Comparison of ENCODE assay signal across 28 cellular contexts in genomic region chr17:50609376-50610074, GRCh38. TPM values are rescaled to one million over a fixed set of nuclear protein-coding genes. Genes with fewer than 3 reads are reported as not detected.
DNase-seq lines count a peak whose midpoint lies in the region; ATAC-seq, FAIRE-seq and TF ChIP-seq lines count a peak whose summit lies in the region.
"Had no signal": no experiment of that assay in that cellular context is flagged by ENCODE, and none has a peak within 500 bp of the region (broad histone marks: within the 10 kb centered on the region; RNA-seq: fewer than 3 reads in every experiment).

No MANE protein-coding gene starts in this region.

- H2AK5ac ChIP-seq in H1 (ENCODE audit: low read depth, low read length): no peak overlapping the region

- no peak overlapping the region for H2AFZ ChIP-seq in H1 (ENCODE audit: low read length)

- TF ChIP-seq RAD21 in H1 (IDR thresholded peaks at IDR 0.05 in 1 of 2, conservative IDR thresholded peaks at IDR 0.05 in 1 of 2; ENCODE audit: low read depth in 2 of 2, low read length in 2 of 2): no peak

- no peak overlapping the region for H3K9ac ChIP-seq in H1 (replicated peaks in 1 of 4; ENCODE audit: extremely low read depth in 1 of 4, low read depth in 3 of 4, low read length in 3 of 4)

- H2BK120ac ChIP-seq in H1 (replicated peaks; ENCODE audit: low read depth, low read length): no peak overlapping the region

- no peaks in the 10 kb centered on the region for H3K23me2 ChIP-seq in H1 (ENCODE audit: low read depth, low read length)

- H3K27ac ChIP-seq in H1 (ENCODE audit: low read depth, low read length): no peak overlapping the region
- H3K27ac ChIP-seq: pancreas, skin epidermis, VCaP had no signal

- H3K4ac ChIP-seq in H1 (replicated peaks; ENCODE audit: insufficient read length, low read depth, low read length): no peak overlapping the region

- H3K27me3 ChIP-seq in H1 (replicated peaks in 1 of 4; ENCODE audit: control insufficient read depth in 3 of 4, extremely low read depth in 1 of 4, insufficient read depth in 3 of 4, low read length in 3 of 4): no peaks in the 10 kb centered on the region
- H3K27me3 ChIP-seq: pancreas had no signal

- in situ Hi-C loops in ACHN (cut with HindIII; ENCODE audit: low pct_ligation_motif_present, low pct_unique_long_range_greater_than_20kb, low sequenced_read_pairs): no loop called here

- H4K8ac ChIP-seq in H1 (ENCODE audit: extremely low read depth, insufficient read depth, low read length): no peak overlapping the region

- H4K5ac ChIP-seq in H1 (ENCODE audit: insufficient read length, low read depth, low read length): no peak overlapping the region

- H3K9me3 ChIP-seq in H1 (ENCODE audit: insufficient read depth in 2 of 2, low read depth in 1 of 2, low read length in 1 of 2): no peaks in the 10 kb centered on the region
- H3K9me3 ChIP-seq: Caco-2, pancreas had no signal

- H3K79me1 ChIP-seq in H1 (ENCODE audit: low read depth, low read length): no peaks in the 10 kb centered on the region

- FAIRE-seq in H1 (lab: Jason Lieb, UNC): no peak
- FAIRE-seq: bronchial epithelial cell, pancreas, RCC 7860 had no signal

- peak overlapping the region; percentile 13 for H4K91ac ChIP-seq in H1 (replicated peaks; ENCODE audit: insufficient read length, low read length)

- WGBS in H1 (ENCODE audit: extremely low coverage in 1 of 2, insufficient coverage in 1 of 2, insufficient read length in 1 of 2, insufficient replicate concordance in 2 of 2, low coverage in 1 of 2, low lambda C conversion rate in 2 of 2, missing lambda C conversion rate in 1 of 2), 2 experiments: 86% methylated on average over 25 of the region's 25 CpGs; no CpG with 5 or more reads in 1 of the 2 experiments

- H3K36me3 ChIP-seq in H1 (ENCODE audit: control insufficient read depth in 2 of 4, insufficient read depth in 4 of 4, low read length in 3 of 4): no peaks in the 10 kb centered on the region
- H3K36me3 ChIP-seq: pancreas had no signal

- no peak overlapping the region for H2BK20ac ChIP-seq in H1 (ENCODE audit: low read length)

- TF ChIP-seq EP300 in H1 (IDR thresholded peaks at IDR 0.05; ENCODE audit: borderline replicate concordance in 1 of 2, low read depth in 2 of 2, low read length in 2 of 2): no peak

- ATAC-seq in GM19397 (IDR thresholded peaks at IDR 0.05; ENCODE audit: unreplicated experiment): no peak
- ATAC-seq: pancreas; stimulated activated naive B cell treated with anti-CD40 and anti-IgM and Interleukin-4, amounts not matched to agents 10 μg/mL and 1 μg/mL and 100 μg/mL, for 72 hours had no signal

- POLR2A ChIA-PET in H1 (lab: Charles Lee; ENCODE audit: partially characterized antibody): no interaction called here

- CTCF ChIA-PET in H1 (lab: Charles Lee; ENCODE audit: partially characterized antibody): interaction anchor here (0.6 to 19.7 kb wide), 10 partner anchors 10 to 241 kb away, joined by 3 to 300 read pairs (median 4); partner anchors contain the start of gene ABCC3

- H3K79me2 ChIP-seq in H1 (ENCODE audit: control insufficient read depth in 1 of 2, insufficient read depth in 2 of 2, low read length in 2 of 2): no peaks in the 10 kb centered on the region

- no peak overlapping the region for H3K4me3 ChIP-seq in H1 (ENCODE audit: extremely low read depth in 1 of 4, insufficient read depth in 2 of 4, low read depth in 3 of 4, low read length in 4 of 4)
- H3K4me3 ChIP-seq: pancreas, skin epidermis had no signal

- no peak overlapping the region for H2BK5ac ChIP-seq in H1 (ENCODE audit: low read depth, low read length)

- 0 out of 2 replicates have a peak overlapping the region, but pooled peaks have one; percentile 8 for H2BK15ac ChIP-seq in H1 (ENCODE audit: low read length)

- no peak overlapping the region for H3K23ac ChIP-seq in H1 (ENCODE audit: insufficient read length)

- DNase-seq in NCI-H1092 treated with DMSO at 0.1 percent for 48 hours (lab: John Stamatoyannopoulos, UW) (peak; percentile 66), NCI-H2171 treated with DMSO at 0.1 percent for 48 hours (lab: John Stamatoyannopoulos, UW) (peak; percentile 73), H1 (ENCODE audit: low read depth in 1 of 2, low spot score in 2 of 2) (no peak), retina (peak; percentile 60), ACHN (no peak)
- no peak for DNase-seq in activated naive CD4-positive, alpha-beta T cell (lab: John Stamatoyannopoulos, UW)
- DNase-seq: activated CD4-positive, alpha-beta T cell treated with anti-CD3 and anti-CD28 coated beads for 48 hours; activated CD8-positive, alpha-beta memory T cell treated with anti-CD3 and anti-CD28 coated beads for 24 hours; activated effector memory CD4-positive, alpha-beta T cell treated with anti-CD3 and anti-CD28 coated beads, Interleukin-2, amount 50 U/mL, for 16 hours; activated naive CD8-positive, alpha-beta T cell treated with anti-CD3 and anti-CD28 coated beads for 36 hours; activated T-cell treated with anti-CD3 and anti-CD28 coated beads, Interleukin-2, amount 50 U/mL, for 1 hour; C1 segment of cervical spinal cord; Caco-2; hippocampal formation; KG1; MM.1S; NCI-H1436 treated with DMSO at 0.1 percent for 48 hours; NCI-H526 treated with DMSO at 0.1 percent for 48 hours; pancreas; stimulated activated naive B cell treated with anti-CD40 and anti-IgM and Interleukin-4, amounts not matched to agents 10 μg/mL and 1 μg/mL and 100 μg/mL, for 72 hours; substantia nigra; T-helper 9 cell had no signal

- H3K4me2 ChIP-seq in H1 (ENCODE audit: insufficient read depth in 1 of 2, low read depth in 2 of 2, low read length in 2 of 2): no peak overlapping the region

- no peak overlapping the region; the same call in 1 of the 2 replicates for H2BK12ac ChIP-seq in H1 (ENCODE audit: low read depth, low read length)

- H4K20me1 ChIP-seq in H1 (replicated peaks in 1 of 2; ENCODE audit: control insufficient read depth in 1 of 2, insufficient read depth in 2 of 2, low read length in 2 of 2): peaks cover 0 to 2% of the 10 kb centered on the region in 2 experiments

- no peak overlapping the region for H3K14ac ChIP-seq in H1 (ENCODE audit: insufficient read length)

- no peak for TF ChIP-seq CTCF in H1 (IDR thresholded peaks at IDR 0.05; ENCODE audit: control extremely low read depth in 1 of 3, insufficient read depth in 1 of 3, low read depth in 1 of 3, low read length in 3 of 3)

- H3K18ac ChIP-seq in H1 (ENCODE audit: extremely low read depth, low read length): no peak overlapping the region; the same call in 1 of the 2 replicates

- TF ChIP-seq POLR2A in H1 (IDR thresholded peaks at IDR 0.05; ENCODE audit: control extremely low read depth in 1 of 2, low read depth in 2 of 2, low read length in 2 of 2): no peak

- no peak overlapping the region for H3K56ac ChIP-seq in H1 (replicated peaks; ENCODE audit: insufficient read length, low read depth, low read length)

- peaks cover 0 to 8% (median 3%) of the 10 kb centered on the region in 4 experiments; a peak in 3 of 7 replicates for H3K4me1 ChIP-seq in H1 (replicated peaks in 1 of 4; ENCODE audit: control insufficient read depth in 3 of 4, insufficient read depth in 4 of 4, low read length in 3 of 4)
- H3K4me1 ChIP-seq: Caco-2, pancreas had no signal

TF ChIP-seq in H1, 55 proteins besides CTCF, POLR2A, EP300 and RAD21:
- TF ChIP-seq SP2 (IDR thresholded peaks at IDR 0.05; ENCODE audit: low read length) (no peak), SUZ12 (IDR thresholded peaks at IDR 0.05; ENCODE audit: low read length) (no peak), EZH2 (IDR thresholded peaks at IDR 0.05; ENCODE audit: low read depth, low read length, severe bottlenecking) (no peak), CBX5 (IDR thresholded peaks at IDR 0.05; ENCODE audit: low read depth, low read length) (no peak), TCF12 (IDR thresholded peaks at IDR 0.05; ENCODE audit: low read depth, low read length) (no peak), ZNF274 (IDR thresholded peaks at IDR 0.05; ENCODE audit: borderline replicate concordance, extremely low read depth, low read length) (no peak), CHD1 (IDR thresholded peaks at IDR 0.05; ENCODE audit: low read depth, low read length) (no peak), KDM1A (IDR thresholded peaks at IDR 0.05; ENCODE audit: borderline replicate concordance, low read length) (no peak), SIX5 (IDR thresholded peaks at IDR 0.05; ENCODE audit: low read depth, low read length) (no peak), USF2 (IDR thresholded peaks at IDR 0.05; ENCODE audit: low read length) (no peak), RNF2 (IDR thresholded peaks at IDR 0.05; ENCODE audit: borderline replicate concordance, low read depth, low read length, missing control alignments, poor library complexity, severe bottlenecking) (no peak)

RNA-seq across cellular contexts. Expression of gene ABCC3, which starts 25.2 kb away (rescaled TPM):
- total RNA-seq in H1 (2021; fragmentation: NEBNext Ultra II Directional; extraction: Animal tissue kit (Norgen Biotek cat#: 25700)): 0.37 and 0.71 TPM in 2 replicates
- 0.22 and 0.35 TPM in 2 replicates for polyA plus RNA-seq in H1 (2011; rRNA removed)
- polyA plus RNA-seq in H1 (2011; cell fraction: cytosol; rRNA removed): 0.40 TPM
- polyA plus RNA-seq in H1 (2011; cell fraction: nucleus; rRNA removed): 2.4 TPM
- 0.54 to 0.84 TPM (median 0.60 TPM) in 4 replicates for polyA plus RNA-seq in H1 (2012, experiment 1 of 2)
- polyA plus RNA-seq in H1 (2012, experiment 2 of 2): 0.17 TPM
- polyA plus RNA-seq in H1 (2013, experiment 1 of 2): 0.20 TPM
- polyA plus RNA-seq in H1 (2013, experiment 2 of 2): 0.37 TPM
- polyA minus RNA-seq in H1 (2011; rRNA and poly(A)+ RNA removed): 0.35 and 1.1 TPM in 2 replicates
- polyA minus RNA-seq in H1 (2011; cell fraction: cytosol; rRNA and poly(A)+ RNA removed): 1.5 TPM
- polyA minus RNA-seq in H1 (2011; cell fraction: nucleus; rRNA and poly(A)+ RNA removed): 0.40 TPM
- total RNA-seq: activated naive CD8-positive, alpha-beta T cell treated with anti-CD3 and anti-CD28 coated beads for 36 hours had no signal

RNA-seq across cellular contexts. Expression of gene CACNA1G, which starts 49.0 kb away (rescaled TPM):
- total RNA-seq in H1 (2021; fragmentation: NEBNext Ultra II Directional; extraction: Animal tissue kit (Norgen Biotek cat#: 25700)): 4.8 and 4.9 TPM in 2 replicates
- 2.9 and 4.8 TPM in 2 replicates for polyA plus RNA-seq in H1 (2011; rRNA removed)
- polyA plus RNA-seq in H1 (2011; cell fraction: cytosol; rRNA removed): 3.4 TPM
- polyA plus RNA-seq in H1 (2011; cell fraction: nucleus; rRNA removed): 10.8 TPM
- polyA plus RNA-seq in H1 (2012, experiment 1 of 2): 4.0 to 4.7 TPM (median 4.5 TPM) in 4 replicates
- polyA plus RNA-seq in H1 (2012, experiment 2 of 2): 4.1 TPM
- 2.5 TPM for polyA plus RNA-seq in H1 (2013, experiment 1 of 2)
- 2.6 TPM for polyA plus RNA-seq in H1 (2013, experiment 2 of 2)
- 5.9 and 6.1 TPM in 2 replicates for polyA minus RNA-seq in H1 (2011; rRNA and poly(A)+ RNA removed)
- 3.8 TPM for polyA minus RNA-seq in H1 (2011; cell fraction: cytosol; rRNA and poly(A)+ RNA removed)
- polyA minus RNA-seq in H1 (2011; cell fraction: nucleus; rRNA and poly(A)+ RNA removed): 7.7 TPM
- total RNA-seq: bronchial epithelial cell, lung microvascular endothelial cell had no signal

Comparison
In these comparisons a context has a peak if more than half of its experiments do, and no peak if none do; other contexts are left out.
1. DNase-seq: peak in NCI-H1092 treated with DMSO at 0.1 percent for 48 hours (single experiment), NCI-H2171 treated with DMSO at 0.1 percent for 48 hours (single experiment) and retina (single experiment); none in H1 (0 of 2), ACHN (single experiment) and activated naive CD4-positive, alpha-beta T cell (0 of 4).